20 cellular contexts compared by ENCODE assay signal in the genomic region with DNA sequence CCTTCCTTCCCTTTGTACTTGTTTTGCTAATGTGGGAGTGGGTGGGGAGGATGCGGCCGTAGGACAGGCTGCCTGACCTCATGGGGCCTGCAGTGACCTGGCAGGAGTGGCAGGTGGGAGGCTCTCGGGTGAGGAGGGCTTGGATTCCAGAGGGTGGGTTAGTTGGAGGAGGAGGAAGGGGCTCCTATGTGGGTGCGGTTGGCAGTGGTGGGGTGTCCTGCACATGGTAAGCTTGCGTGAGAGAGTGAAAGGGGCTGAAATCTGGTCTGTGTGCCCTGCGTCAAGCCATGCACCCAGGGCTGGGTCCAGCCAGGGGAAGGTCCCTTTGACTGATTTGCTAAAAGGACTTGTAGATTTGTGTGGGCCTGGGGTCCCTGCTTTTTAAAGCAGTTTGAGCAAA.
DNase-seq lines count a peak whose midpoint lies in the region; ATAC-seq and TF ChIP-seq lines count a peak whose summit lies in the region.
"Had no signal": no experiment of that assay in that cellular context is flagged by ENCODE, and none has a peak within 500 bp of the region (broad histone marks: within the 10 kb centered on the region; RNA-seq: fewer than 3 reads in every experiment).

No MANE protein-coding gene starts in this region.

- H4K20me1 ChIP-seq in GM23338 (replicated peaks; ENCODE audit: insufficient read depth), result no peaks in the 10 kb centered on the region

- ATAC-seq in GM23338 (peak; percentile 41; the same call in 2 of the 3 replicates), GM18520 (IDR thresholded peaks at IDR 0.05; ENCODE audit: unreplicated experiment) (no peak)

- H3K27ac Mint-ChIP-seq in activated CD4-positive, alpha-beta memory T cell treated with anti-CD3 and anti-CD28 coated beads, Interleukin-2, amount 10 ng/mL, durations not matched to agents 7 days and 5 days, result peak overlapping the region; percentile 34
- no peak overlapping the region for H3K27ac Mint-ChIP-seq in activated CD4-positive, alpha-beta memory T cell treated with anti-CD3 and anti-CD28 coated beads for 36 hours
- H3K27ac Mint-ChIP-seq in GM23338, result peak overlapping the region; percentile 48
- H3K27ac Mint-ChIP-seq in endodermal cell, result peak overlapping the region; percentile 38
- H3K27ac Mint-ChIP-seq in osteocyte (ENCODE audit: unreplicated experiment), result no peak overlapping the region

- POLR2A ChIA-PET in activated CD4-positive, alpha-beta memory T cell treated with anti-CD3 and anti-CD28 coated beads, Interleukin-2, amount 10 ng/mL, durations not matched to agents 7 days and 5 days (lab: Charles Lee), result no interaction called here
- POLR2A ChIA-PET in activated CD4-positive, alpha-beta memory T cell treated with anti-CD3 and anti-CD28 coated beads for 36 hours (lab: Charles Lee), result no interaction called here

- no peak overlapping the region for H3K4me3 Mint-ChIP-seq in activated CD4-positive, alpha-beta memory T cell treated with anti-CD3 and anti-CD28 coated beads, Interleukin-2, amount 10 ng/mL, durations not matched to agents 7 days and 5 days
- no peak overlapping the region for H3K4me3 Mint-ChIP-seq in activated CD4-positive, alpha-beta memory T cell treated with anti-CD3 and anti-CD28 coated beads for 36 hours
- H3K4me3 Mint-ChIP-seq in GM23338 (no peak overlapping the region), endodermal cell (no peak overlapping the region), osteocyte (ENCODE audit: unreplicated experiment) (no peak overlapping the region)
- H3K4me3 Mint-ChIP-seq: CD4-positive, alpha-beta memory T cell had no signal

- H3K4me1 ChIP-seq in GM23338 (ENCODE audit: insufficient read depth) (0 out of 2 replicates have a peak, but pooled peaks cover 5% of the 10 kb centered on the region), endodermal cell (ENCODE audit: control insufficient read depth, insufficient read depth, low read length) (peaks cover 20% of the 10 kb centered on the region)
- H3K4me1 ChIP-seq: BE2C, Peyer's patch had no signal

- H3F3A ChIP-seq in GM23338 (replicated peaks; ENCODE audit: low read depth), result no peaks in the 10 kb centered on the region

- H3K4me2 ChIP-seq in GM23338, result no peak overlapping the region

- peaks cover 27% of the 10 kb centered on the region for H3K4me1 Mint-ChIP-seq in activated CD4-positive, alpha-beta memory T cell treated with anti-CD3 and anti-CD28 coated beads, Interleukin-2, amount 10 ng/mL, durations not matched to agents 7 days and 5 days
- H3K4me1 Mint-ChIP-seq in activated CD4-positive, alpha-beta memory T cell treated with anti-CD3 and anti-CD28 coated beads for 36 hours (ENCODE audit: low read depth), result no peaks in the 10 kb centered on the region
- H3K4me1 Mint-ChIP-seq in GM23338 (peaks cover 11% of the 10 kb centered on the region; the same call in 2 of the 3 replicates), endodermal cell (peaks cover 45% of the 10 kb centered on the region), osteocyte (ENCODE audit: unreplicated experiment) (peaks cover 15% of the 10 kb centered on the region)

- CTCF ChIA-PET in activated CD4-positive, alpha-beta memory T cell treated with anti-CD3 and anti-CD28 coated beads, Interleukin-2, amount 10 ng/mL, durations not matched to agents 7 days and 5 days (lab: Charles Lee), result interaction anchor here (1.6 kb wide), 1 partner anchor 191 kb away, joined by 4 read pairs; no protein-coding TSS in a partner anchor
- CTCF ChIA-PET in activated CD4-positive, alpha-beta memory T cell treated with anti-CD3 and anti-CD28 coated beads for 36 hours (lab: Charles Lee), result no interaction called here

- H3K27me3 Mint-ChIP-seq in activated CD4-positive, alpha-beta memory T cell treated with anti-CD3 and anti-CD28 coated beads, Interleukin-2, amount 10 ng/mL, durations not matched to agents 7 days and 5 days, result no peaks in the 10 kb centered on the region
- H3K27me3 Mint-ChIP-seq in activated CD4-positive, alpha-beta memory T cell treated with anti-CD3 and anti-CD28 coated beads for 36 hours, result no peaks in the 10 kb centered on the region
- H3K27me3 Mint-ChIP-seq in GM23338 (ENCODE audit: insufficient read depth, low read depth, poor library complexity) (peaks cover 2% of the 10 kb centered on the region), endodermal cell (ENCODE audit: insufficient read depth) (no peaks in the 10 kb centered on the region), osteocyte (ENCODE audit: unreplicated experiment) (no peaks in the 10 kb centered on the region)
- H3K27me3 Mint-ChIP-seq: CD4-positive, alpha-beta memory T cell had no signal

- H3K9me2 ChIP-seq in GM23338 (ENCODE audit: insufficient read depth), result no peaks in the 10 kb centered on the region

- H3K4me3 ChIP-seq in GM23338 (no peak overlapping the region), endodermal cell (ENCODE audit: low read length) (no peak overlapping the region)
- H3K4me3 ChIP-seq: Peyer's patch had no signal

- no peaks in the 10 kb centered on the region for H3K9me3 Mint-ChIP-seq in activated CD4-positive, alpha-beta memory T cell treated with anti-CD3 and anti-CD28 coated beads, Interleukin-2, amount 10 ng/mL, durations not matched to agents 7 days and 5 days
- no peaks in the 10 kb centered on the region for H3K9me3 Mint-ChIP-seq in activated CD4-positive, alpha-beta memory T cell treated with anti-CD3 and anti-CD28 coated beads for 36 hours
- H3K9me3 Mint-ChIP-seq in GM23338, result no peaks in the 10 kb centered on the region
- H3K9me3 Mint-ChIP-seq in endodermal cell, result peaks cover 3% of the 10 kb centered on the region
- H3K9me3 Mint-ChIP-seq in osteocyte (ENCODE audit: unreplicated experiment), result no peaks in the 10 kb centered on the region
- H3K9me3 Mint-ChIP-seq: CD4-positive, alpha-beta memory T cell had no signal

- intact Hi-C loops in activated CD4-positive, alpha-beta memory T cell treated with anti-CD3 and anti-CD28 coated beads for 36 hours (cut with micrococcal nuclease), result no loop called here

- H3K9me3 ChIP-seq in endodermal cell (ENCODE audit: control insufficient read depth, low read length), result no peaks in the 10 kb centered on the region
- H3K9me3 ChIP-seq: BE2C, Peyer's patch had no signal

- TF ChIP-seq CTCF in GM23338 (conservative IDR thresholded peaks at IDR 0.05; ENCODE audit: low read depth in 2 of 2), result no peak
- TF ChIP-seq CTCF in endodermal cell (conservative IDR thresholded peaks at IDR 0.05), result no peak
- TF ChIP-seq CTCF in osteocyte (IDR thresholded peaks at IDR 0.05), result no peak

- H3K9ac ChIP-seq in endodermal cell (ENCODE audit: extremely low read depth, low read length, poor library complexity, severe bottlenecking), result no peak overlapping the region

- no peaks in the 10 kb centered on the region for H3K79me2 ChIP-seq in GM23338 (replicated peaks; ENCODE audit: insufficient read depth)

- WGBS in endodermal cell (ENCODE audit: insufficient coverage in 1 of 2, insufficient read length in 1 of 2), 2 experiments, result 60 to 78% methylated on average over 1 to 6 of the region's 6 CpGs

- H3K27me3 ChIP-seq in GM23338 (ENCODE audit: insufficient read depth), result no peaks in the 10 kb centered on the region
- no peaks in the 10 kb centered on the region for H3K27me3 ChIP-seq in endodermal cell (ENCODE audit: control insufficient read depth, insufficient read depth, low read length, poor library complexity, severe bottlenecking)
- H3K27me3 ChIP-seq: BE2C, Peyer's patch had no signal

- peaks cover 88% of the 10 kb centered on the region for H3K36me3 Mint-ChIP-seq in activated CD4-positive, alpha-beta memory T cell treated with anti-CD3 and anti-CD28 coated beads, Interleukin-2, amount 10 ng/mL, durations not matched to agents 7 days and 5 days (ENCODE audit: low read depth)
- peaks cover 41% of the 10 kb centered on the region for H3K36me3 Mint-ChIP-seq in activated CD4-positive, alpha-beta memory T cell treated with anti-CD3 and anti-CD28 coated beads for 36 hours
- H3K36me3 Mint-ChIP-seq in GM23338 (ENCODE audit: low read depth), result peaks cover 30% of the 10 kb centered on the region
- H3K36me3 Mint-ChIP-seq in endodermal cell (ENCODE audit: low read depth), result peaks cover 62% of the 10 kb centered on the region
- H3K36me3 Mint-ChIP-seq in osteocyte (ENCODE audit: unreplicated experiment), result peaks cover 27% of the 10 kb centered on the region

- no peak overlapping the region for H2AFZ ChIP-seq in GM23338

- H3K36me3 ChIP-seq in GM23338 (ENCODE audit: insufficient read depth) (no peaks in the 10 kb centered on the region), endodermal cell (ENCODE audit: control insufficient read depth, insufficient read depth, low read length) (peaks cover 48% of the 10 kb centered on the region)
- H3K36me3 ChIP-seq: BE2C had no signal

- H3K27ac ChIP-seq in GM23338 (ENCODE audit: low read depth), result no peak overlapping the region
- H3K27ac ChIP-seq in endodermal cell (ENCODE audit: low read depth, low read length), result no peak overlapping the region
- H3K27ac ChIP-seq: Peyer's patch had no signal

- DNase-seq in activated CD4-positive, alpha-beta memory T cell treated with anti-CD3 and anti-CD28 coated beads, Interleukin-2, amount 10 ng/mL, durations not matched to agents 7 days and 5 days, result no peak
- DNase-seq in activated CD4-positive, alpha-beta memory T cell treated with anti-CD3 and anti-CD28 coated beads for 36 hours, result no peak
- DNase-seq in GM23338 (ENCODE audit: low spot score) (no peak), endodermal cell (peak; percentile 45), osteocyte (ENCODE audit: extremely low spot score, unreplicated experiment) (peak; percentile 76), nucleus accumbens (lab: John Stamatoyannopoulos, UW) (no peak)
- no peak for DNase-seq in activated effector memory CD4-positive, alpha-beta T cell treated with Interleukin-2 at 50 U/mL for 16 hours
- DNase-seq: 8988T; BE2C; CD4-positive, alpha-beta memory T cell; GF-D8; KBM-7; NCI-H1105 treated with DMSO at 0.1 percent for 48 hours; NCI-H1694; NCI-H2081 treated with DMSO at 0.1 percent for 48 hours; NCI-H446 treated with DMSO at 0.1 percent for 48 hours; NCI-H69; NK-92 treated with Interleukin-12 subunit alpha and Interleukin-12 subunit beta, amount 100 ng/mL, for 24 hours; Peyer's patch had no signal

TF ChIP-seq in GM23338, 12 proteins besides CTCF, POLR2A, EP300 and RAD21 (continues in another document):
- TF ChIP-seq JUNB (IDR thresholded peaks at IDR 0.05; ENCODE audit: unreplicated experiment) (no peak), ZNF114 (CRISPR knock-in tag; IDR thresholded peaks at IDR 0.05) (no peak), ZNF331 (CRISPR knock-in tag; IDR thresholded peaks at IDR 0.05; ENCODE audit: low read depth) (no peak), STAT1 (IDR thresholded peaks at IDR 0.05; ENCODE audit: unreplicated experiment) (no peak), CREB1 (CRISPR knock-in tag; IDR thresholded peaks at IDR 0.05; ENCODE audit: low read depth) (no peak)

Comparison
In these comparisons a context has a peak if more than half of its experiments do, and no peak if none do; other contexts are left out.
1. H3K27ac Mint-ChIP-seq: peak in activated CD4-positive, alpha-beta memory T cell treated with anti-CD3 and anti-CD28 coated beads, Interleukin-2, amount 10 ng/mL, durations not matched to agents 7 days and 5 days (single experiment), GM23338 (single experiment) and endodermal cell (single experiment); none in activated CD4-positive, alpha-beta memory T cell treated with anti-CD3 and anti-CD28 coated beads for 36 hours (single experiment) and osteocyte (single experiment).
2. DNase-seq: peak in endodermal cell (single experiment) and osteocyte (single experiment); none in activated CD4-positive, alpha-beta memory T cell treated with anti-CD3 and anti-CD28 coated beads, Interleukin-2, amount 10 ng/mL, durations not matched to agents 7 days and 5 days (single experiment), activated CD4-positive, alpha-beta memory T cell treated with anti-CD3 and anti-CD28 coated beads for 36 hours (single experiment), GM23338 (single experiment), nucleus accumbens (0 of 56) and activated effector memory CD4-positive, alpha-beta T cell treated with Interleukin-2 at 50 U/mL for 16 hours (single experiment).